8 cellular contexts compared by ENCODE assay signal in the genomic region with DNA sequence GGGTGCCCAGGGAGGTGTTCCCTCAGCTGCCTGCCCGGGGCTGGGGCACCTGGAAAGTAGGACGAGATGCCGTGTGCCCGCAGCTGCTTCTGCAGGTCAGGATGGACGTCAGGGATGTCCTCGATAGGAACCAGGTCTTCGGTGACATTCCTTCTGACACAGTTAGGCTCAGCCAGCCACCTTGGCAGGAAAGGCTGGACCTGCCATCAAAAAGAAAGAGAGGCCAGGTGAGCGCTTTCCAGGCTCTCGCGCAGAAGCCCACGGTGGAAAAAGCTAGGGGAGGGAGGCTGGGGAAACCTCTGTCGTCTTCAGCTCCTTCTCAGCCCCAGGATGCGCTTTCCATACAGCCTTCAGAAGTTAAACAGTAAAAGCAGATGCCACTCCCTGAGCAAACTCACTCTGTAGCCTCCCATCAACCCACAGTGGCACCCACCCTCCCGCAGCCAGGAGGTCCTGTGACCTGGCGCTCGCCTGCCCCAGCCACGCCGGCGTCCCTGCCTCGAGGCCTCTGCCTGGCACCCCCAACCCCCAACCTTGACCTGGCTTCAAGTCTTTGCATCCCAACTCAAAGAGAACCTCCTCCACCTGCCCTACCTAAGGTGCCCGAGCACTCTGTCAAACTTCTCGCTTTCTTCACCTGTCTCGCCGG. TPM values are rescaled to one million over a fixed set of nuclear protein-coding genes. Genes with fewer than 3 reads are reported as not detected.
A peak's percentile ranks its signal among the peaks of the same experiment; 100 is the strongest.
DNase-seq lines count a peak whose midpoint lies in the region; ATAC-seq and TF ChIP-seq lines count a peak whose summit lies in the region.

No MANE protein-coding gene starts in this region.

- H3F3A ChIP-seq in SK-N-SH (replicated peaks; ENCODE audit: insufficient read depth), result no peaks in the 10 kb centered on the region

- H3K4me3 Mint-ChIP-seq in activated CD8-positive, alpha-beta T cell treated with anti-CD3 and anti-CD28 coated beads, Interleukin-2, amount 10 ng/mL, durations not matched to agents 7 days and 5 days, result peak overlapping the region; percentile 74
- H3K4me3 Mint-ChIP-seq in stimulated activated naive B cell treated with anti-CD40 and anti-IgM and Interleukin-4, amounts not matched to agents 10 μg/mL and 1 μg/mL and 100 μg/mL, for 72 hours, result peak overlapping the region; percentile 89 to 96

- H3K4me3 ChIP-seq in SK-N-SH (ENCODE audit: low read depth in 2 of 2, low read length in 1 of 2), result peak overlapping the region; percentile 84 to 92
- H3K4me3 ChIP-seq in iPS-20b (ENCODE audit: low read length), result peak overlapping the region; percentile 86

- POLR2A ChIA-PET in SK-N-SH (lab: Yijun Ruan, JAX), result no interaction called here
- POLR2A ChIA-PET in activated CD8-positive, alpha-beta T cell treated with anti-CD3 and anti-CD28 coated beads, Interleukin-2, amount 10 ng/mL, durations not matched to agents 7 days and 5 days (lab: Charles Lee), result interaction anchor here (1.7 kb wide), 1 partner anchor 58 kb away, joined by 4 read pairs; no protein-coding TSS in a partner anchor

- H3K36me3 ChIP-seq in SK-N-SH (replicated peaks in 1 of 2; ENCODE audit: control insufficient read depth in 1 of 2, insufficient read depth in 2 of 2, low read length in 1 of 2) (peaks cover 7 to 50% of the 10 kb centered on the region in 2 experiments), iPS-20b (ENCODE audit: insufficient read depth, low read depth, low read length) (peaks cover 55% of the 10 kb centered on the region)

- no peaks in the 10 kb centered on the region for H3K27me3 Mint-ChIP-seq in activated CD8-positive, alpha-beta T cell treated with anti-CD3 and anti-CD28 coated beads, Interleukin-2, amount 10 ng/mL, durations not matched to agents 7 days and 5 days (ENCODE audit: low read depth)
- H3K27me3 Mint-ChIP-seq in stimulated activated naive B cell treated with anti-CD40 and anti-IgM and Interleukin-4, amounts not matched to agents 10 μg/mL and 1 μg/mL and 100 μg/mL, for 72 hours, result peaks cover 0 to 5% of the 10 kb centered on the region in 2 donors

- TF ChIP-seq RAD21 in SK-N-SH (IDR thresholded peaks at IDR 0.05; ENCODE audit: low read length), result no peak

- WGBS in SK-N-SH (ENCODE audit: low lambda C conversion rate), result 65% methylated on average over 19 of the region's 24 CpGs

- peaks cover 44% of the 10 kb centered on the region for H3K79me2 ChIP-seq in SK-N-SH (ENCODE audit: insufficient read depth)

- H3K27me3 ChIP-seq in SK-N-SH (ENCODE audit: insufficient read depth) (no peaks in the 10 kb centered on the region), iPS-20b (ENCODE audit: insufficient read depth, low read length) (peaks cover 2% of the 10 kb centered on the region; the same call in 1 of the 2 replicates)

- peak overlapping the region; percentile 90 for H3K4me2 ChIP-seq in SK-N-SH

- no peak overlapping the region for H2AFZ ChIP-seq in SK-N-SH (ENCODE audit: low read depth)

- CTCF ChIA-PET in SK-N-SH (lab: Yijun Ruan, JAX), result interaction anchor here (1.9 to 2.0 kb wide), 2 partner anchors 11 to 13 kb away, joined by 5 to 7 read pairs; no protein-coding TSS in a partner anchor
- CTCF ChIA-PET in activated CD8-positive, alpha-beta T cell treated with anti-CD3 and anti-CD28 coated beads, Interleukin-2, amount 10 ng/mL, durations not matched to agents 7 days and 5 days (lab: Charles Lee), result no interaction called here

- H3K27ac ChIP-seq in SK-N-SH (ENCODE audit: low read depth in 2 of 2, low read length in 1 of 2), result no peak overlapping the region
- H3K27ac ChIP-seq in iPS-20b (ENCODE audit: low read length), result no peak overlapping the region

- DNase-seq in SK-N-SH, result no peak
- DNase-seq in activated CD8-positive, alpha-beta T cell treated with anti-CD3 and anti-CD28 coated beads, Interleukin-2, amount 10 ng/mL, durations not matched to agents 7 days and 5 days, result no peak
- DNase-seq in stimulated activated naive B cell treated with anti-CD40 and anti-IgM and Interleukin-4, amounts not matched to agents 10 μg/mL and 1 μg/mL and 100 μg/mL, for 72 hours, result no peak
- no peak for DNase-seq in SK-N-DZ (ENCODE audit: low spot score)
- no peak for DNase-seq in SHP77 treated with DMSO at 0.1 percent for 48 hours (lab: John Stamatoyannopoulos, UW)

- no peak for TF ChIP-seq CTCF in SK-N-SH (IDR thresholded peaks at IDR 0.05)

- peaks cover 22% of the 10 kb centered on the region for H3K36me3 Mint-ChIP-seq in activated CD8-positive, alpha-beta T cell treated with anti-CD3 and anti-CD28 coated beads, Interleukin-2, amount 10 ng/mL, durations not matched to agents 7 days and 5 days (ENCODE audit: low read depth)
- peaks cover 23 to 30% of the 10 kb centered on the region in 2 donors for H3K36me3 Mint-ChIP-seq in stimulated activated naive B cell treated with anti-CD40 and anti-IgM and Interleukin-4, amounts not matched to agents 10 μg/mL and 1 μg/mL and 100 μg/mL, for 72 hours

- TF ChIP-seq EP300 in SK-N-SH (IDR thresholded peaks at IDR 0.05; ENCODE audit: borderline replicate concordance in 1 of 2, low read depth in 1 of 2, low read length in 1 of 2), result no peak

- no peaks in the 10 kb centered on the region for H3K9me2 ChIP-seq in SK-N-SH

- peak overlapping the region; percentile 68 for H3K9ac ChIP-seq in SK-N-SH
- H3K9ac ChIP-seq in iPS-20b (ENCODE audit: low read depth, low read length), result peak overlapping the region; percentile 63; the same call in 1 of the 2 replicates

- H4K20me1 ChIP-seq in SK-N-SH (ENCODE audit: insufficient read depth), result no peaks in the 10 kb centered on the region

- no peaks in the 10 kb centered on the region for H3K9me3 Mint-ChIP-seq in activated CD8-positive, alpha-beta T cell treated with anti-CD3 and anti-CD28 coated beads, Interleukin-2, amount 10 ng/mL, durations not matched to agents 7 days and 5 days (ENCODE audit: insufficient read depth)
- no peaks in the 10 kb centered on the region for H3K9me3 Mint-ChIP-seq in stimulated activated naive B cell treated with anti-CD40 and anti-IgM and Interleukin-4, amounts not matched to agents 10 μg/mL and 1 μg/mL and 100 μg/mL, for 72 hours

- H3K4me1 ChIP-seq in SK-N-SH (ENCODE audit: control insufficient read depth in 1 of 2, insufficient read depth in 2 of 2, low read depth in 1 of 2, low read length in 1 of 2), result peaks cover 0 to 22% of the 10 kb centered on the region in 2 experiments; a peak in 1 of 4 replicates
- peaks cover 7% of the 10 kb centered on the region; the same call in 1 of the 2 replicates for H3K4me1 ChIP-seq in iPS-20b (ENCODE audit: insufficient read depth, low read length)

- peaks cover 32% of the 10 kb centered on the region for H3K4me1 Mint-ChIP-seq in activated CD8-positive, alpha-beta T cell treated with anti-CD3 and anti-CD28 coated beads, Interleukin-2, amount 10 ng/mL, durations not matched to agents 7 days and 5 days (ENCODE audit: low read depth)
- peaks cover 28 to 42% of the 10 kb centered on the region in 2 donors for H3K4me1 Mint-ChIP-seq in stimulated activated naive B cell treated with anti-CD40 and anti-IgM and Interleukin-4, amounts not matched to agents 10 μg/mL and 1 μg/mL and 100 μg/mL, for 72 hours

- H3K9me3 ChIP-seq in SK-N-SH (no peaks in the 10 kb centered on the region), iPS-20b (ENCODE audit: insufficient read depth, low read depth, low read length) (no peaks in the 10 kb centered on the region)

- H3K27ac Mint-ChIP-seq in activated CD8-positive, alpha-beta T cell treated with anti-CD3 and anti-CD28 coated beads, Interleukin-2, amount 10 ng/mL, durations not matched to agents 7 days and 5 days, result peak overlapping the region; percentile 76
- peak overlapping the region; percentile 70 for H3K27ac Mint-ChIP-seq in stimulated activated naive B cell treated with anti-CD40 and anti-IgM and Interleukin-4, amounts not matched to agents 10 μg/mL and 1 μg/mL and 100 μg/mL, for 72 hours

- ATAC-seq in SK-N-SH treated with all-trans-retinoic acid at 6 μM for 48 hours, result no peak
- ATAC-seq in activated CD8-positive, alpha-beta T cell treated with anti-CD3 and anti-CD28 coated beads, Interleukin-2, amount 10 ng/mL, durations not matched to agents 7 days and 5 days, result no peak
- ATAC-seq in stimulated activated naive B cell treated with anti-CD40 and anti-IgM and Interleukin-4, amounts not matched to agents 10 μg/mL and 1 μg/mL and 100 μg/mL, for 72 hours (replicated peaks), result no peak
- no peak for ATAC-seq in HG02884 (IDR thresholded peaks at IDR 0.05; ENCODE audit: unreplicated experiment)

TF ChIP-seq in SK-N-SH, 30 proteins besides CTCF, POLR2A, EP300 and RAD21 (continues in another document):
- TF ChIP-seq NRF1 (IDR thresholded peaks at IDR 0.05; ENCODE audit: low read depth, low read length), result no peak

RNA-seq across cellular contexts. Expression of gene DDX51, which starts 1.3 kb away (rescaled TPM):
- 14.4 and 17.3 TPM in 2 replicates for polyA plus RNA-seq in SK-N-SH (2012; rRNA removed)
- 4.5 and 5.9 TPM in 2 replicates for polyA plus RNA-seq in SK-N-SH (2012; cell fraction: cytosol; rRNA removed)
- 65.1 and 90.9 TPM in 2 replicates for polyA plus RNA-seq in SK-N-SH (2012; cell fraction: nucleus; rRNA removed)
- total RNA-seq in activated CD8-positive, alpha-beta T cell treated with anti-CD3 and anti-CD28 coated beads, Interleukin-2, amount 10 ng/mL, durations not matched to agents 7 days and 5 days, result 10 to 100 TPM; 27.6 to 28.4 TPM
- 14.0 and 20.7 TPM in 2 replicates for polyA plus RNA-seq in SK-N-DZ (2014; cell fraction: cytosol; rRNA removed)
- 63.8 and 68.3 TPM in 2 replicates for polyA plus RNA-seq in SK-N-DZ (2014; cell fraction: nucleus; rRNA removed)

RNA-seq across cellular contexts. Expression of gene NOC4L, which starts 1.5 kb away (rescaled TPM):
- polyA plus RNA-seq in SK-N-SH (2012; rRNA removed), result 8.3 and 12.9 TPM in 2 replicates
- polyA plus RNA-seq in SK-N-SH (2012; cell fraction: cytosol; rRNA removed), result 5.0 and 8.1 TPM in 2 replicates
- 17.1 and 25.2 TPM in 2 replicates for polyA plus RNA-seq in SK-N-SH (2012; cell fraction: nucleus; rRNA removed)
- total RNA-seq in activated CD8-positive, alpha-beta T cell treated with anti-CD3 and anti-CD28 coated beads, Interleukin-2, amount 10 ng/mL, durations not matched to agents 7 days and 5 days, result 10 to 100 TPM; 32.8 to 34.4 TPM
- 34.5 and 37.0 TPM in 2 replicates for polyA plus RNA-seq in SK-N-DZ (2014; cell fraction: cytosol; rRNA removed)
- polyA plus RNA-seq in SK-N-DZ (2014; cell fraction: nucleus; rRNA removed), result 39.2 and 48.4 TPM in 2 replicates
